In the genomic region with DNA sequence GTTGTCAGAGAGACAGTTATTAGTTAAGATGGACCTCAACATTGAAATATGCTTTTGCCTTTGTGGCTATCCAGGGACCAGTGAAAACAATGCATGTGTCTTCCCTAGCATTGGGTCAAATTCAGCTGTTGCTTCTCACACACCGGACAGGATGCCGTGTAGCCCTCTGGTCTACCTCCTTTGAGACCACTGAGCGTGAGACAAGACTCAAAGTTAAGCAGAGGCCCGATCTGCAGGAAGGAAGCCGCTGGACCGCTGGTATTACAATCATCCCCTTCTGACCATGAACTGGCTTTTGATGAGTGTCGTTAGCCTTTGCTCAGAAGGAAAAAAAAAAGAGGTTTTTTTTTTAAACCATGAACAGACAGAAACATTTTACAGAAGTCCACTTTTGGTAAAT, we compare ENCODE assay signal across 24 cellular contexts.
"Had no signal": no experiment of that assay in that cellular context is flagged by ENCODE, and none has a peak within 500 bp of the region (broad histone marks: within the 10 kb centered on the region; RNA-seq: fewer than 3 reads in every experiment).

No MANE protein-coding gene starts in this region.

- H3K36me3 Mint-ChIP-seq: activated CD8-positive, alpha-beta memory T cell treated with anti-CD3 and anti-CD28 coated beads, Interleukin-2, amount 10 ng/mL, durations not matched to agents 7 days and 5 days; activated naive CD8-positive, alpha-beta T cell; brain; WTC11 had no signal

- H3K9ac ChIP-seq: KMS-11 had no signal

- DNase-seq: activated CD4-positive, alpha-beta T cell treated with anti-CD3 and anti-CD28 coated beads, Interleukin-2, amount 10 ng/mL, durations not matched to agents 24 days and 14 days; activated CD4-positive, alpha-beta T cell treated with anti-CD3 and anti-CD28 coated beads, Interleukin-2, amount 50 U/mL, for 48 hours; activated CD4-positive, CD25-positive, alpha-beta regulatory T cell treated with anti-CD3 and anti-CD28 coated beads, Interleukin-2, amount 50 U/mL, for 72 hours; activated CD8-positive, alpha-beta memory T cell treated with anti-CD3 and anti-CD28 coated beads, Interleukin-2, amount 10 ng/mL, durations not matched to agents 7 days and 5 days; activated effector memory CD4-positive, alpha-beta T cell treated with anti-CD3 and anti-CD28 coated beads, Interleukin-2, amount 50 U/mL, for 16 hours; activated naive CD4-positive, alpha-beta T cell treated with Interleukin-2 at 50 U/mL for 16 hours; activated T-cell treated with anti-CD3 and anti-CD28 coated beads, Interleukin-2, amount 50 U/mL, for 4 hours; amygdala; NCI-H1092; NCI-H1417; NCI-H1694; NCI-H2029; NCI-H345; NCI-H510A; NCI-H526 treated with DMSO at 0.1 percent for 48 hours; NCI-H82; SHP77 treated with DMSO at 0.1 percent for 48 hours had no signal

- H3K27ac Mint-ChIP-seq: activated CD4-positive, alpha-beta T cell treated with anti-CD3 and anti-CD28 coated beads, Interleukin-2, amount 10 ng/mL, durations not matched to agents 24 days and 14 days; activated CD8-positive, alpha-beta memory T cell treated with anti-CD3 and anti-CD28 coated beads, Interleukin-2, amount 10 ng/mL, durations not matched to agents 7 days and 5 days; activated naive CD8-positive, alpha-beta T cell; T-helper 1 cell treated with Interleukin-12 subunit alpha and Interleukin-12 subunit beta and Interleukin-4 antibody, amounts not matched to agents 30 μg/mL and 1 μg/mL, for 36 hours; WTC11 had no signal

- H3K9me3 Mint-ChIP-seq: activated CD4-positive, alpha-beta T cell treated with anti-CD3 and anti-CD28 coated beads, Interleukin-2, amount 10 ng/mL, durations not matched to agents 24 days and 14 days; activated T-cell treated with anti-CD3 and anti-CD28 coated beads, Interleukin-2, amount 50 U/mL, for 4 hours; central memory CD8-positive, alpha-beta T cell; T-helper 1 cell treated with Interleukin-12 subunit alpha and Interleukin-12 subunit beta and Interleukin-4 antibody, amounts not matched to agents 30 μg/mL and 1 μg/mL, for 36 hours; WTC11 had no signal

- H3K4me2 ChIP-seq: KMS-11 had no signal

- ATAC-seq: activated CD8-positive, alpha-beta memory T cell treated with anti-CD3 and anti-CD28 coated beads, Interleukin-2, amount 10 ng/mL, durations not matched to agents 7 days and 5 days; activated T-cell treated with anti-CD3 and anti-CD28 coated beads, Interleukin-2, amount 50 U/mL, for 4 hours; WTC11 had no signal

- H3K27me3 Mint-ChIP-seq: activated CD4-positive, alpha-beta T cell treated with anti-CD3 and anti-CD28 coated beads, Interleukin-2, amount 10 ng/mL, durations not matched to agents 24 days and 14 days; activated CD8-positive, alpha-beta memory T cell treated with anti-CD3 and anti-CD28 coated beads, Interleukin-2, amount 10 ng/mL, durations not matched to agents 7 days and 5 days; brain had no signal

- H3K4me1 Mint-ChIP-seq: activated CD4-positive, alpha-beta T cell treated with anti-CD3 and anti-CD28 coated beads, Interleukin-2, amount 10 ng/mL, durations not matched to agents 24 days and 14 days; activated CD8-positive, alpha-beta memory T cell treated with anti-CD3 and anti-CD28 coated beads, Interleukin-2, amount 10 ng/mL, durations not matched to agents 7 days and 5 days had no signal

- H3K4me3 Mint-ChIP-seq: activated CD4-positive, alpha-beta T cell treated with anti-CD3 and anti-CD28 coated beads, Interleukin-2, amount 10 ng/mL, durations not matched to agents 24 days and 14 days; activated CD8-positive, alpha-beta memory T cell treated with anti-CD3 and anti-CD28 coated beads, Interleukin-2, amount 10 ng/mL, durations not matched to agents 7 days and 5 days; activated naive CD8-positive, alpha-beta T cell; activated T-cell treated with anti-CD3 and anti-CD28 coated beads, Interleukin-2, amount 50 U/mL, for 4 hours; brain; T-helper 1 cell treated with Interleukin-12 subunit alpha and Interleukin-12 subunit beta and Interleukin-4 antibody, amounts not matched to agents 30 μg/mL and 1 μg/mL, for 36 hours; WTC11 had no signal

- H3K27ac ChIP-seq: KMS-11, RWPE1 had no signal
